In genomic region chr15:40082195-40082868, GRCh38 we compare ENCODE assay signal across 10 cellular contexts. TPM values are rescaled to one million over a fixed set of nuclear protein-coding genes. Genes with fewer than 3 reads are reported as not detected.
DNase-seq lines count a peak whose midpoint lies in the region; ATAC-seq, FAIRE-seq and TF ChIP-seq lines count a peak whose summit lies in the region.
"Had no signal": no experiment of that assay in that cellular context is flagged by ENCODE, and none has a peak within 500 bp of the region (broad histone marks: within the 10 kb centered on the region; RNA-seq: fewer than 3 reads in every experiment).

No MANE protein-coding gene starts in this region.

- DNase-seq in OCI-LY7 (ENCODE audit: low spot score), result no peak
- no peak for DNase-seq in fibroblast of villous mesenchyme (ENCODE audit: low read depth)
- no peak for DNase-seq in H54 (ENCODE audit: insufficient read length, low spot score)
- DNase-seq in activated CD4-positive, CD25-positive, alpha-beta regulatory T cell (lab: John Stamatoyannopoulos, UW), result no peak
- no peak for DNase-seq in SIG-M5 treated with dmso at 0.1 percent for 504 hours (lab: John Stamatoyannopoulos, UW; ENCODE audit: unreplicated experiment)
- DNase-seq: activated naive CD8-positive, alpha-beta T cell treated with anti-CD3 and anti-CD28 coated beads, Interleukin-2, amount 50 U/mL, for 24 hours had no signal

- H2AFZ ChIP-seq in ACC112 (ENCODE audit: low read length, unreplicated experiment) (peak overlapping the region; percentile 82), OCI-LY7 (ENCODE audit: low read length) (peak overlapping the region; percentile 69; the same call in 1 of the 2 replicates), neuron (ENCODE audit: low read depth, low read length) (peak overlapping the region; percentile 46)

- H3K36me3 ChIP-seq in ACC112 (ENCODE audit: insufficient read depth, low read length) (no peaks in the 10 kb centered on the region), OCI-LY7 (ENCODE audit: insufficient read depth, low read length) (no peaks in the 10 kb centered on the region), neuron (ENCODE audit: insufficient read depth, low read length) (no peaks in the 10 kb centered on the region)

- H3K4me2 ChIP-seq in OCI-LY7 (ENCODE audit: low read length), result peak overlapping the region; percentile 46

- TF ChIP-seq POLR2A in H54 (IDR thresholded peaks at IDR 0.05; ENCODE audit: low read depth, low read length), result no peak

- H3K27ac ChIP-seq in ACC112 (ENCODE audit: low read depth, low read length), result no peak overlapping the region
- H3K27ac ChIP-seq in OCI-LY7 (ENCODE audit: low read depth, low read length, poor library complexity, severe bottlenecking), result no peak overlapping the region
- H3K27ac ChIP-seq: C4-2B had no signal

- no peak for ATAC-seq in GM21360 (IDR thresholded peaks at IDR 0.05; ENCODE audit: unreplicated experiment)

- H3K9me2 ChIP-seq in OCI-LY7 (ENCODE audit: insufficient read depth, low read length), result no peaks in the 10 kb centered on the region

- H3K9me3 ChIP-seq in OCI-LY7 (ENCODE audit: low read length), result no peaks in the 10 kb centered on the region
- no peaks in the 10 kb centered on the region for H3K9me3 ChIP-seq in neuron (ENCODE audit: low read length)

- H4K20me1 ChIP-seq in OCI-LY7 (ENCODE audit: insufficient read depth, low read length), result no peaks in the 10 kb centered on the region

- CTCF ChIA-PET in OCI-LY7 (lab: Charles Lee; ENCODE audit: unreplicated experiment), result interaction anchor here (1.4 kb wide), 1 partner anchor 22 kb away, joined by 3 read pairs; no protein-coding TSS in a partner anchor

- no TSS peak for BruUV-seq in OCI-LY7 (replicated peaks; lab: Mats Ljungman, UMichigan)

- peaks cover 27% of the 10 kb centered on the region for H3K4me1 ChIP-seq in ACC112 (ENCODE audit: control insufficient read depth, insufficient read depth, low read length, unreplicated experiment)
- H3K4me1 ChIP-seq in OCI-LY7 (ENCODE audit: insufficient read depth, low read length, poor library complexity, severe bottlenecking), result peaks cover 27% of the 10 kb centered on the region
- peaks cover 25% of the 10 kb centered on the region for H3K4me1 ChIP-seq in neuron (ENCODE audit: insufficient read depth, low read length)

- peak overlapping the region; percentile 70 for H3K4me3 ChIP-seq in ACC112 (ENCODE audit: low read depth, low read length)
- no peak overlapping the region for H3K4me3 ChIP-seq in OCI-LY7 (ENCODE audit: low read depth, low read length, poor library complexity, severe bottlenecking)
- H3K4me3 ChIP-seq in fibroblast of villous mesenchyme (ENCODE audit: low read depth, low read length), result peak overlapping the region; percentile 45
- peak overlapping the region; percentile 43 for H3K4me3 ChIP-seq in neuron (ENCODE audit: low read length)

- TF ChIP-seq CTCF in OCI-LY7 (conservative IDR thresholded peaks at IDR 0.05; ENCODE audit: low read length) (no peak), fibroblast of villous mesenchyme (IDR thresholded peaks at IDR 0.05; ENCODE audit: insufficient read depth, low read depth, low read length) (no peak)

- H3K79me2 ChIP-seq in ACC112 (ENCODE audit: control insufficient read depth, insufficient read depth, low read length, unreplicated experiment) (no peaks in the 10 kb centered on the region), OCI-LY7 (ENCODE audit: insufficient read depth, low read depth, low read length) (no peaks in the 10 kb centered on the region)

- intact Hi-C loops in OCI-LY7 (cut with micrococcal nuclease; ENCODE audit: unreplicated experiment), result no loop called here

- no peak for FAIRE-seq in H54 (lab: Jason Lieb, UNC)

- POLR2A ChIA-PET in OCI-LY7 (lab: Charles Lee), result interaction anchor here (0.6 to 1.1 kb wide), 2 partner anchors 15 to 1870 kb away, joined by 3 read pairs; no protein-coding TSS in a partner anchor

- H3K27me3 ChIP-seq in ACC112 (ENCODE audit: insufficient read depth, low read length), result no peaks in the 10 kb centered on the region
- H3K27me3 ChIP-seq in neuron (ENCODE audit: insufficient read depth, low read length), result no peaks in the 10 kb centered on the region

RNA-seq across cellular contexts. Expression of gene BMF, which starts 26.3 kb away (rescaled TPM):
- 4.8 and 5.3 TPM in 2 replicates for total RNA-seq in OCI-LY7 (2014; rRNA removed; shearing (Covaris generic))
- total RNA-seq in OCI-LY7 (2022), result 11.1 and 11.3 TPM in 2 replicates
- total RNA-seq in fibroblast of villous mesenchyme, result 0.86 and 10.0 TPM in 2 replicates

RNA-seq across cellular contexts. Expression of gene SRP14, which starts 43.4 kb away (rescaled TPM):
- total RNA-seq in OCI-LY7 (2014; rRNA removed; shearing (Covaris generic)), result 188 and 250 TPM in 2 replicates
- total RNA-seq in OCI-LY7 (2022), result 130 TPM in 2 replicates
- total RNA-seq in fibroblast of villous mesenchyme, result 93.3 and 96.6 TPM in 2 replicates
